ENCODE assay signal across 1 cellular context in the genomic region with DNA sequence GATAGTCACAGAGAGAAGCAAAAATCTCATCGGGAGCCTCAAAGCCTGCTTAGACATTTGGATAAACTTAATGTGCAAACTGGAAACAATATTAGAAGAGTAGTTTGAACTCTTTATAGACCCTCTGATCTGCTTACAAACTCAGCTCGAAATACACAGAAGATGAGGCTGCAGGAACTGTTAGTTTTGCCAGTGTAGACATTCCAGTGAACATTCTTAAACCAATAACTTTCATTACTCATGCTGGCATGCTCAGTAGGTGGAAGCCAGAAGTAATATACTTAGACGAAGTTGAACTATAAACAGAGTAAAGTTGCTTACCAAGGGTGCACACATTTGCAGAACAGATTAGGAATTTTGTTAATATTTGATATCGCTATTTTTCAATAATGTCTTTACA.
TF ChIP-seq lines count a peak whose summit lies in the region.

No MANE protein-coding gene starts in this region.

TF ChIP-seq in IMR-90, 13 proteins besides CTCF, POLR2A, EP300 and RAD21 (continued from another document):
- TF ChIP-seq USF2 (IDR thresholded peaks at IDR 0.05; ENCODE audit: low read depth, low read length) (no peak), RFX5 (IDR thresholded peaks at IDR 0.05; ENCODE audit: low read depth, low read length) (no peak), MAZ (IDR thresholded peaks at IDR 0.05; ENCODE audit: borderline replicate concordance, low read depth, low read length) (no peak), BHLHE40 (IDR thresholded peaks at IDR 0.05; ENCODE audit: low read depth, low read length) (no peak), CHD1 (IDR thresholded peaks at IDR 0.05; ENCODE audit: low read depth, low read length) (no peak)
